16 cellular contexts compared by ENCODE assay signal in the genomic region with DNA sequence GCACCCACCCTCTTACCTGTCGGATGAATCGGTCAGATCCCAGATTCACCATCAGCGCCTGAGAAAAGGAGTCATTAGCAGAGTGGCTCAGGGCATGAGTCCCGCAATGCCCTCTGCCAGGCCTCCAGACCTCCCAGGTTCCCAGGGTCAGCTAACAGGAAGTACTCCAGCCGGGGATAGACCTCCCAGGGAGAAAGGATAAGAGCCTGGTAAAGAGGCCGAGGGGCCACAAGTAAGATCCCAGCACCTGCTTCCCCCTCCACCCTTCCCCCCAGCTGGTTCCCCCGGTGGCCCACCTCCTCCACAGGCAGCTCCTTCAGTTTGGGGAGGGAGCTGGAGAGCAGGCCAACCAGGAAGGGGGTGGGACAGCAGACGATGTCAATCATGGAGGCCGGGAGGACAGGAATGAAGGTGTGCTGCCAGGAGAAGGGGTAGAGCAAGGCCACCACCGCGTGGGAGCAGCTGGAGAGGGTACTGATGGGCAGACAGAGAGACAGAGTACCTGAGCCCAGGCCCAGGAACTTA. TPM values are rescaled to one million over a fixed set of nuclear protein-coding genes. Genes with fewer than 3 reads are reported as not detected.
DNase-seq lines count a peak whose midpoint lies in the region; ATAC-seq, FAIRE-seq and TF ChIP-seq lines count a peak whose summit lies in the region.
"Had no signal": no experiment of that assay in that cellular context is flagged by ENCODE, and none has a peak within 500 bp of the region (broad histone marks: within the 10 kb centered on the region; RNA-seq: fewer than 3 reads in every experiment).

No MANE protein-coding gene starts in this region.

- ATAC-seq in K562 (no peak), GM18909 (IDR thresholded peaks at IDR 0.05; ENCODE audit: poor library complexity, unreplicated experiment) (no peak)
- no peak for ATAC-seq in activated CD8-positive, alpha-beta T cell treated with anti-CD3 and anti-CD28 coated beads, Interleukin-2, amount 10 ng/mL, durations not matched to agents 7 days and 5 days

- POLR2A ChIA-PET in HEK293 (lab: Yijun Ruan, JAX): interaction anchor here (1.2 kb wide), 1 partner anchor 10 kb away, joined by 3 read pairs; no protein-coding TSS in a partner anchor
- POLR2A ChIA-PET in K562 (lab: Yijun Ruan, JAX): interaction anchor here (0.6 to 2.3 kb wide), 5 partner anchors 9 to 94 kb away, joined by 3 to 9 read pairs (median 4); partner anchors contain the start of gene RPL27A
- POLR2A ChIA-PET in activated CD8-positive, alpha-beta T cell treated with anti-CD3 and anti-CD28 coated beads, Interleukin-2, amount 10 ng/mL, durations not matched to agents 7 days and 5 days (lab: Charles Lee): interaction anchor here (1.9 kb wide), 1 partner anchor 16 kb away, joined by 7 read pairs; the partner anchor contains the start of genes RPL27A and TRIM66

- no peak overlapping the region for H3K4me3 Mint-ChIP-seq in activated CD8-positive, alpha-beta T cell treated with anti-CD3 and anti-CD28 coated beads, Interleukin-2, amount 10 ng/mL, durations not matched to agents 7 days and 5 days
- H3K4me3 Mint-ChIP-seq: nephron progenitor cell had no signal

- H4K20me1 ChIP-seq in K562 (replicated peaks; ENCODE audit: control insufficient read depth, insufficient read depth, low read length) (no peaks in the 10 kb centered on the region; the same call in 1 of the 2 replicates), smooth muscle cell (ENCODE audit: low read depth) (peaks cover 94% of the 10 kb centered on the region)

- peaks cover 10% of the 10 kb centered on the region for H3K4me1 Mint-ChIP-seq in activated CD8-positive, alpha-beta T cell treated with anti-CD3 and anti-CD28 coated beads, Interleukin-2, amount 10 ng/mL, durations not matched to agents 7 days and 5 days (ENCODE audit: low read depth)

- no peaks in the 10 kb centered on the region for H3K9me1 ChIP-seq in K562 (ENCODE audit: control insufficient read depth, insufficient read depth, low read length)

- peaks cover 15% of the 10 kb centered on the region for H3K36me3 Mint-ChIP-seq in activated CD8-positive, alpha-beta T cell treated with anti-CD3 and anti-CD28 coated beads, Interleukin-2, amount 10 ng/mL, durations not matched to agents 7 days and 5 days (ENCODE audit: low read depth)

- H3K79me2 ChIP-seq in K562 (ENCODE audit: control insufficient read depth, insufficient read depth, low read length): no peaks in the 10 kb centered on the region
- no peaks in the 10 kb centered on the region for H3K79me2 ChIP-seq in smooth muscle cell (ENCODE audit: low read depth)

- H3K4me2 ChIP-seq in K562 (ENCODE audit: insufficient read depth, low read length) (no peak overlapping the region), smooth muscle cell (no peak overlapping the region)

- in situ Hi-C loops in K562 (cut with MboI): no loop called here

- peaks cover 24% of the 10 kb centered on the region for H3F3A ChIP-seq in smooth muscle cell (ENCODE audit: low read depth)

- TF ChIP-seq CTCF in HEK293 (tag by site-specific recombination; IDR thresholded peaks at IDR 0.05) (no peak), K562 (IDR thresholded peaks at IDR 0.05 in 2 of 3, conservative IDR thresholded peaks at IDR 0.05 in 1 of 3; ENCODE audit: insufficient read depth in 2 of 3, low read depth in 1 of 3, low read length in 3 of 3) (no peak), smooth muscle cell (IDR thresholded peaks at IDR 0.05; ENCODE audit: borderline replicate concordance, insufficient read depth, poor library complexity, severe bottlenecking) (no peak)

- TF ChIP-seq POLR2A in K562 (conservative IDR thresholded peaks at IDR 0.05) (no peak), H54 (IDR thresholded peaks at IDR 0.05; ENCODE audit: low read depth, low read length) (no peak)

- 81% methylated on average over 7 of the region's 11 CpGs for WGBS in K562 (ENCODE audit: insufficient coverage, low coverage, missing lambda C conversion rate)
- 61% methylated on average over 11 of the region's 11 CpGs for WGBS in smooth muscle cell (ENCODE audit: low lambda C conversion rate)

- H3K9me3 ChIP-seq in HEK293 (ENCODE audit: control insufficient read depth, insufficient read depth, low read depth, low read length) (no peaks in the 10 kb centered on the region), K562 (replicated peaks; ENCODE audit: control insufficient read depth, insufficient read depth, low read depth, low read length) (no peaks in the 10 kb centered on the region), smooth muscle cell (replicated peaks; ENCODE audit: low read depth) (no peaks in the 10 kb centered on the region)

- no peaks in the 10 kb centered on the region for H3K4me1 ChIP-seq in HEK293 (ENCODE audit: control insufficient read depth, insufficient read depth, low read length)
- peaks cover 10 to 27% of the 10 kb centered on the region in 2 experiments for H3K4me1 ChIP-seq in K562 (replicated peaks in 1 of 2; ENCODE audit: control insufficient read depth in 2 of 2, insufficient read depth in 2 of 2, low read length in 2 of 2)
- peaks cover 9% of the 10 kb centered on the region for H3K4me1 ChIP-seq in smooth muscle cell (ENCODE audit: low read depth)

- DNase-seq in K562 (ENCODE audit: extremely low read depth in 1 of 4, low spot score in 3 of 4) (no peak), iPS-NIHi7 (ENCODE audit: extremely low spot score) (peak; percentile 53), smooth muscle cell (lab: John Stamatoyannopoulos, UW; ENCODE audit: unreplicated experiment) (no peak), NCI-H146 treated with DMSO at 0.1 percent for 48 hours (lab: John Stamatoyannopoulos, UW; ENCODE audit: unreplicated experiment) (no peak), H54 (ENCODE audit: insufficient read length, low spot score) (no peak)
- no peak for DNase-seq in activated CD8-positive, alpha-beta T cell treated with anti-CD3 and anti-CD28 coated beads, Interleukin-2, amount 10 ng/mL, durations not matched to agents 7 days and 5 days
- DNase-seq: KG1; left cardiac atrium; NCI-H146; NCI-H748 treated with DMSO at 0.1 percent for 48 hours; nephron progenitor cell; stimulated activated CD8-positive, alpha-beta memory T cell treated with anti-CD3 and anti-CD28 coated beads, Interleukin-4, amount 100 ng/mL, for 48 hours had no signal

- intact Hi-C loops in K562 (cut with micrococcal nuclease): no loop called here

- no peak overlapping the region for H3K27ac Mint-ChIP-seq in activated CD8-positive, alpha-beta T cell treated with anti-CD3 and anti-CD28 coated beads, Interleukin-2, amount 10 ng/mL, durations not matched to agents 7 days and 5 days

- no peak overlapping the region for H3K4me3 ChIP-seq in HEK293 (ENCODE audit: low read depth, low read length)
- no peak overlapping the region for H3K4me3 ChIP-seq in K562
- H3K4me3 ChIP-seq in smooth muscle cell: no peak overlapping the region

- H3K27me3 ChIP-seq in K562 (ENCODE audit: control insufficient read depth in 2 of 2, insufficient read depth in 2 of 2, low read length in 2 of 2) (peaks cover 0 to 6% of the 10 kb centered on the region in 2 experiments; a peak in 2 of 5 replicates), smooth muscle cell (ENCODE audit: low read depth) (no peaks in the 10 kb centered on the region)
- H3K27me3 ChIP-seq: foreskin keratinocyte had no signal

- no TSS peak for BruUV-seq in K562 (replicated peaks; lab: Mats Ljungman, UMichigan)

- no peaks in the 10 kb centered on the region for H3K9me3 Mint-ChIP-seq in activated CD8-positive, alpha-beta T cell treated with anti-CD3 and anti-CD28 coated beads, Interleukin-2, amount 10 ng/mL, durations not matched to agents 7 days and 5 days (ENCODE audit: insufficient read depth)
- H3K9me3 Mint-ChIP-seq: nephron progenitor cell had no signal

- no peak for TF ChIP-seq EP300 in K562 (IDR thresholded peaks at IDR 0.05; ENCODE audit: low read length)

- H2AFZ ChIP-seq in K562 (ENCODE audit: low read depth, low read length): no peak overlapping the region
- H2AFZ ChIP-seq in smooth muscle cell (ENCODE audit: low read depth): no peak overlapping the region

- CTCF ChIA-PET in HEK293 (lab: Yijun Ruan, JAX): no interaction called here
- CTCF ChIA-PET in K562 (lab: Yijun Ruan, JAX; ENCODE audit: low intra/inter-chr PET ratio): no interaction called here
- CTCF ChIA-PET in activated CD8-positive, alpha-beta T cell treated with anti-CD3 and anti-CD28 coated beads, Interleukin-2, amount 10 ng/mL, durations not matched to agents 7 days and 5 days (lab: Charles Lee): no interaction called here

- TF ChIP-seq RAD21 in K562 (CRISPR knock-in tag; conservative IDR thresholded peaks at IDR 0.05 in 1 of 2, IDR thresholded peaks at IDR 0.05 in 1 of 2): no peak

- H3K9ac ChIP-seq in K562 (ENCODE audit: insufficient read depth in 1 of 2, low read depth in 2 of 2, low read length in 2 of 2) (peak overlapping the region in 1 of 2 experiments; percentile 47; a peak in 1 of 4 replicates), smooth muscle cell (ENCODE audit: low read depth) (no peak overlapping the region)

- H3K36me3 ChIP-seq in HEK293 (ENCODE audit: control insufficient read depth in 2 of 2, insufficient read depth in 1 of 2, low read length in 2 of 2) (peaks cover 0 to 52% of the 10 kb centered on the region in 2 experiments; a peak in 1 of 3 replicates), K562 (ENCODE audit: control insufficient read depth, insufficient read depth, low read length) (peaks cover 15% of the 10 kb centered on the region; the same call in 2 of the 3 replicates), smooth muscle cell (ENCODE audit: low read depth) (peaks cover 13% of the 10 kb centered on the region)

- FAIRE-seq in K562 (lab: Jason Lieb, UNC): no peak
- FAIRE-seq in H54 (lab: Jason Lieb, UNC): no peak
- FAIRE-seq: TTC549 had no signal

- H3K27ac ChIP-seq in HEK293 (ENCODE audit: extremely low read depth, low read depth, low read length) (no peak overlapping the region), K562 (ENCODE audit: extremely low read depth, low read depth, low read length) (no peak overlapping the region), smooth muscle cell (ENCODE audit: low read depth) (peak overlapping the region; percentile 62)
- H3K27ac ChIP-seq: foreskin keratinocyte had no signal

- no peaks in the 10 kb centered on the region for H3K27me3 Mint-ChIP-seq in activated CD8-positive, alpha-beta T cell treated with anti-CD3 and anti-CD28 coated beads, Interleukin-2, amount 10 ng/mL, durations not matched to agents 7 days and 5 days (ENCODE audit: low read depth)

RNA-seq across cellular contexts. Expression of gene RPL27A, which starts 16.4 kb away (rescaled TPM):
- total RNA-seq in K562 (2011; cell fraction: chromatin; rRNA removed; ENCODE audit: low replicate concordance): 560 and 600 TPM in 2 replicates
- 526 and 569 TPM in 2 replicates for total RNA-seq in K562 (2011; cell fraction: nucleolus; rRNA removed)
- 1,166 and 1,811 TPM in 2 replicates for total RNA-seq in K562 (2011; cell fraction: nucleoplasm; rRNA removed)
- 2,206 and 2,540 TPM in 2 replicates for total RNA-seq in K562 (2014; rRNA removed)
- 2,267 and 2,674 TPM in 2 replicates for total RNA-seq in K562 (2014; rRNA removed; fragmentation: Illumina TruSeq; extraction: Trizol)
- total RNA-seq in K562 (2015; rRNA removed; fragmentation: Illumina TruSeq; extraction: Trizol): 2,745 and 2,768 TPM in 2 replicates
- total RNA-seq in K562 (2021): 1,153 and 1,212 TPM in 2 replicates
- polyA plus RNA-seq in K562 (2011; rRNA removed): 1,586 and 1,654 TPM in 2 replicates
- polyA plus RNA-seq in K562 (2011; cell fraction: cytosol; rRNA removed): 1,514 and 1,625 TPM in 2 replicates
- 535 and 616 TPM in 2 replicates for polyA plus RNA-seq in K562 (2011; cell fraction: nucleus; rRNA removed)
- 1,939 and 1,982 TPM in 2 replicates for polyA plus RNA-seq in K562 (2012)
- 3,464 and 4,241 TPM in 2 replicates for polyA plus RNA-seq in K562 (2014; fragmentation: Illumina TruSeq; extraction: Trizol)
- polyA plus RNA-seq in K562 (2014; fragmentation: Nextera tagmentation; extraction: Ambion mirVana): 100 to 1,000 TPM; 790 to 918 TPM
- 3,280 and 3,385 TPM in 2 replicates for polyA plus RNA-seq in K562 (2014; rRNA removed)
- polyA minus RNA-seq in K562 (2011; rRNA and poly(A)+ RNA removed): 710 and 903 TPM in 2 replicates
- polyA minus RNA-seq in K562 (2011; cell fraction: cytosol; rRNA and poly(A)+ RNA removed): 532 and 573 TPM in 2 replicates
- 291 and 482 TPM in 2 replicates for polyA minus RNA-seq in K562 (2011; cell fraction: nucleus; rRNA and poly(A)+ RNA removed)
- 731 and 1,140 TPM in 2 replicates for total RNA-seq in smooth muscle cell
- polyA plus RNA-seq in smooth muscle cell: 817 and 878 TPM in 2 replicates
- total RNA-seq in activated CD8-positive, alpha-beta T cell treated with anti-CD3 and anti-CD28 coated beads, Interleukin-2, amount 10 ng/mL, durations not matched to agents 7 days and 5 days: 100 to 1,000 TPM; 716 to 768 TPM

RNA-seq across cellular contexts. Expression of gene TRIM66, which starts 16.5 kb away (rescaled TPM):
- 100 and 148 TPM in 2 replicates for total RNA-seq in K562 (2011; cell fraction: chromatin; rRNA removed; ENCODE audit: low replicate concordance)
- total RNA-seq in K562 (2011; cell fraction: nucleolus; rRNA removed): 31.2 and 37.6 TPM in 2 replicates
- total RNA-seq in K562 (2011; cell fraction: nucleoplasm; rRNA removed): 33.7 and 43.8 TPM in 2 replicates
- total RNA-seq in K562 (2014; rRNA removed) (1.9 and 4.6 TPM in 2 replicates), K562 (2014; rRNA removed; fragmentation: Illumina TruSeq; extraction: Trizol) (5.4 and 8.1 TPM in 2 replicates), K562 (2015; rRNA removed; fragmentation: Illumina TruSeq; extraction: Trizol) (4.1 and 4.9 TPM in 2 replicates), K562 (2021) (5.9 and 6.7 TPM in 2 replicates), smooth muscle cell (5.8 and 7.1 TPM in 2 replicates)
- polyA plus RNA-seq in K562 (2011; rRNA removed) (7.3 and 9.0 TPM in 2 replicates), K562 (2014; fragmentation: Illumina TruSeq; extraction: Trizol) (4.5 and 4.9 TPM in 2 replicates), K562 (2014; fragmentation: Nextera tagmentation; extraction: Ambion mirVana) (1 to 10 TPM; 1.1 to 1.2 TPM), K562 (2014; rRNA removed) (5.1 and 6.7 TPM in 2 replicates), smooth muscle cell (0.24 and 0.93 TPM in 2 replicates)
- 2.8 and 4.2 TPM in 2 replicates for polyA plus RNA-seq in K562 (2011; cell fraction: cytosol; rRNA removed)
- polyA plus RNA-seq in K562 (2011; cell fraction: nucleus; rRNA removed): 26.4 and 34.2 TPM in 2 replicates
- polyA plus RNA-seq in K562 (2012): 3.8 and 6.0 TPM in 2 replicates
- polyA minus RNA-seq in K562 (2011; rRNA and poly(A)+ RNA removed): 25.1 and 26.9 TPM in 2 replicates
- polyA minus RNA-seq in K562 (2011; cell fraction: cytosol; rRNA and poly(A)+ RNA removed): 3.0 TPM in 2 replicates
- 16.6 and 19.3 TPM in 2 replicates for polyA minus RNA-seq in K562 (2011; cell fraction: nucleus; rRNA and poly(A)+ RNA removed)
- total RNA-seq in activated CD8-positive, alpha-beta T cell treated with anti-CD3 and anti-CD28 coated beads, Interleukin-2, amount 10 ng/mL, durations not matched to agents 7 days and 5 days: 10 to 100 TPM; 28.1 to 28.2 TPM
